17 cellular contexts compared by ENCODE assay signal in the genomic region with DNA sequence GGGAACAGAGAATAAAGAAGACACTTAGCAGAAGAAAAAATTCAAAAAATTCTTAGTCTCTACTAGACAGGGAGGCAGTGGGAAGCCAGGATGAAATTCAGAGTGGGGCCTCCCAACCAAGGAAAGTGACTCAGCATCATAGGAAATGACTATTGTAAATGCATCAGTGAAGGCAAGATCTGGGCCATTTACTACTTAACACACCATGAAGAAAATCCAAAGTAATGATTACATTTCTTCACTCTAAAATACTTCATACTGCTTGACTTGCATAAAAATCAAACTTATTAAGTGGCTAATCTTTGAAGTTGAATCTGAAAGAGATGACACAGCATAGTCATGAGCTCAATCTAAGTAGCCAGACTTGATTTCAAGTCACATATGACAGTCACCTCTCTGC.
"Had no signal": no experiment of that assay in that cellular context is flagged by ENCODE, and none has a peak within 500 bp of the region (broad histone marks: within the 10 kb centered on the region; RNA-seq: fewer than 3 reads in every experiment).

No MANE protein-coding gene starts in this region.

- FAIRE-seq: urothelium cell line had no signal

- H3K4me3 ChIP-seq: cardiac muscle cell, dorsolateral prefrontal cortex, esophagus squamous epithelium, left lung, thyroid gland had no signal

- H3K27me3 ChIP-seq: cardiac muscle cell, dorsolateral prefrontal cortex, esophagus squamous epithelium, left lung, neutrophil, thyroid gland had no signal

- H3K9me3 ChIP-seq: esophagus squamous epithelium, neutrophil, thyroid gland had no signal

- DNase-seq: activated CD4-positive, alpha-beta T cell treated with anti-CD3 and anti-CD28 coated beads, Interleukin-2, amount 50 U/mL, for 48 hours; activated naive CD4-positive, alpha-beta T cell treated with anti-CD3 and anti-CD28 coated beads, Interleukin-2, amount 10 ng/mL, durations not matched to agents 7 days and 5 days; dorsolateral prefrontal cortex; esophagus squamous epithelium; foreskin fibroblast; left lung; natural killer cell; retina; stimulated activated CD4-positive, alpha-beta T cell treated with anti-CD3 and anti-CD28 coated beads, Interleukin-2, amount 100 ng/mL, for 48 hours; stimulated activated naive B cell treated with anti-CD40 and anti-IgM and Interleukin-4, amounts not matched to agents 10 μg/mL and 1 μg/mL and 100 μg/mL, for 72 hours; T-helper 1 cell; T1000; thyroid gland; WERI-Rb-1 had no signal

- H3K36me3 ChIP-seq: cardiac muscle cell, esophagus squamous epithelium, left lung, neutrophil, thyroid gland, WERI-Rb-1 had no signal

- H3K4me1 ChIP-seq: esophagus squamous epithelium, left lung, thyroid gland had no signal

- H3K27ac ChIP-seq: cardiac muscle cell, dorsolateral prefrontal cortex, esophagus squamous epithelium, left lung, neutrophil, thyroid gland, WERI-Rb-1 had no signal

- ATAC-seq: left lung; natural killer cell; stimulated activated naive B cell treated with anti-CD40 and anti-IgM and Interleukin-4, amounts not matched to agents 10 μg/mL and 1 μg/mL and 100 μg/mL, for 72 hours had no signal
